In the genomic region with DNA sequence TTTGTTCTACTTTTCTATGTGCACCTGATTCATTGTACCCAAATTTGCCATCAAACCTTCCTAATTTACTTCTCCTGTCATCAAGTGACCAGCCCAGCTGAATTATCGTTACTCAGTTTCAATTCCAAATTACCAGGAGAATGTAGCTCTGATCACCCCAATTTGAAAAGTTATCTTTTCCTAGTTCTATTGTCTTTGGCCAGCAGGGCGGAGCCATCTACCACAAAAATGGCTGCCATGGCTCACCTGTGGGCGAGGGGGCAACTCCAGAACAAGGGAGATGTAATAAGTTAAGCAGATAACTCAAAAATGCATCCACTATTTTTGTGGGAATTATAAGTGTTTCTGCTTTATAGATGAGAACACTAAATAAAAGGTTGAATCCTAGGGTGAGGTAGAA, we compare ENCODE assay signal across 1 cellular context.
TF ChIP-seq lines count a peak whose summit lies in the region.

No MANE protein-coding gene starts in this region.

TF ChIP-seq in GM23338, 12 proteins besides CTCF, POLR2A, EP300 and RAD21 (continued from another document):
- TF ChIP-seq, protein P1, sequence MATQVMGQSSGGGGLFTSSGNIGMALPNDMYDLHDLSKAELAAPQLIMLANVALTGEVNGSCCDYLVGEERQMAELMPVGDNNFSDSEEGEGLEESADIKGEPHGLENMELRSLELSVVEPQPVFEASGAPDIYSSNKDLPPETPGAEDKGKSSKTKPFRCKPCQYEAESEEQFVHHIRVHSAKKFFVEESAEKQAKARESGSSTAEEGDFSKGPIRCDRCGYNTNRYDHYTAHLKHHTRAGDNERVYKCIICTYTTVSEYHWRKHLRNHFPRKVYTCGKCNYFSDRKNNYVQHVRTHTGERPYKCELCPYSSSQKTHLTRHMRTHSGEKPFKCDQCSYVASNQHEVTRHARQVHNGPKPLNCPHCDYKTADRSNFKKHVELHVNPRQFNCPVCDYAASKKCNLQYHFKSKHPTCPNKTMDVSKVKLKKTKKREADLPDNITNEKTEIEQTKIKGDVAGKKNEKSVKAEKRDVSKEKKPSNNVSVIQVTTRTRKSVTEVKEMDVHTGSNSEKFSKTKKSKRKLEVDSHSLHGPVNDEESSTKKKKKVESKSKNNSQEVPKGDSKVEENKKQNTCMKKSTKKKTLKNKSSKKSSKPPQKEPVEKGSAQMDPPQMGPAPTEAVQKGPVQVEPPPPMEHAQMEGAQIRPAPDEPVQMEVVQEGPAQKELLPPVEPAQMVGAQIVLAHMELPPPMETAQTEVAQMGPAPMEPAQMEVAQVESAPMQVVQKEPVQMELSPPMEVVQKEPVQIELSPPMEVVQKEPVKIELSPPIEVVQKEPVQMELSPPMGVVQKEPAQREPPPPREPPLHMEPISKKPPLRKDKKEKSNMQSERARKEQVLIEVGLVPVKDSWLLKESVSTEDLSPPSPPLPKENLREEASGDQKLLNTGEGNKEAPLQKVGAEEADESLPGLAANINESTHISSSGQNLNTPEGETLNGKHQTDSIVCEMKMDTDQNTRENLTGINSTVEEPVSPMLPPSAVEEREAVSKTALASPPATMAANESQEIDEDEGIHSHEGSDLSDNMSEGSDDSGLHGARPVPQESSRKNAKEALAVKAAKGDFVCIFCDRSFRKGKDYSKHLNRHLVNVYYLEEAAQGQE (IDR thresholded peaks at IDR 0.05; ENCODE audit: unreplicated experiment), result no peak
- TF ChIP-seq, protein P2, sequence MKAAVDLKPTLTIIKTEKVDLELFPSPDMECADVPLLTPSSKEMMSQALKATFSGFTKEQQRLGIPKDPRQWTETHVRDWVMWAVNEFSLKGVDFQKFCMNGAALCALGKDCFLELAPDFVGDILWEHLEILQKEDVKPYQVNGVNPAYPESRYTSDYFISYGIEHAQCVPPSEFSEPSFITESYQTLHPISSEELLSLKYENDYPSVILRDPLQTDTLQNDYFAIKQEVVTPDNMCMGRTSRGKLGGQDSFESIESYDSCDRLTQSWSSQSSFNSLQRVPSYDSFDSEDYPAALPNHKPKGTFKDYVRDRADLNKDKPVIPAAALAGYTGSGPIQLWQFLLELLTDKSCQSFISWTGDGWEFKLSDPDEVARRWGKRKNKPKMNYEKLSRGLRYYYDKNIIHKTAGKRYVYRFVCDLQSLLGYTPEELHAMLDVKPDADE (IDR thresholded peaks at IDR 0.05), result no peak
- no peak for TF ChIP-seq EZH2phosphoT487 (IDR thresholded peaks at IDR 0.05; ENCODE audit: unreplicated experiment)
- TF ChIP-seq, protein P3, sequence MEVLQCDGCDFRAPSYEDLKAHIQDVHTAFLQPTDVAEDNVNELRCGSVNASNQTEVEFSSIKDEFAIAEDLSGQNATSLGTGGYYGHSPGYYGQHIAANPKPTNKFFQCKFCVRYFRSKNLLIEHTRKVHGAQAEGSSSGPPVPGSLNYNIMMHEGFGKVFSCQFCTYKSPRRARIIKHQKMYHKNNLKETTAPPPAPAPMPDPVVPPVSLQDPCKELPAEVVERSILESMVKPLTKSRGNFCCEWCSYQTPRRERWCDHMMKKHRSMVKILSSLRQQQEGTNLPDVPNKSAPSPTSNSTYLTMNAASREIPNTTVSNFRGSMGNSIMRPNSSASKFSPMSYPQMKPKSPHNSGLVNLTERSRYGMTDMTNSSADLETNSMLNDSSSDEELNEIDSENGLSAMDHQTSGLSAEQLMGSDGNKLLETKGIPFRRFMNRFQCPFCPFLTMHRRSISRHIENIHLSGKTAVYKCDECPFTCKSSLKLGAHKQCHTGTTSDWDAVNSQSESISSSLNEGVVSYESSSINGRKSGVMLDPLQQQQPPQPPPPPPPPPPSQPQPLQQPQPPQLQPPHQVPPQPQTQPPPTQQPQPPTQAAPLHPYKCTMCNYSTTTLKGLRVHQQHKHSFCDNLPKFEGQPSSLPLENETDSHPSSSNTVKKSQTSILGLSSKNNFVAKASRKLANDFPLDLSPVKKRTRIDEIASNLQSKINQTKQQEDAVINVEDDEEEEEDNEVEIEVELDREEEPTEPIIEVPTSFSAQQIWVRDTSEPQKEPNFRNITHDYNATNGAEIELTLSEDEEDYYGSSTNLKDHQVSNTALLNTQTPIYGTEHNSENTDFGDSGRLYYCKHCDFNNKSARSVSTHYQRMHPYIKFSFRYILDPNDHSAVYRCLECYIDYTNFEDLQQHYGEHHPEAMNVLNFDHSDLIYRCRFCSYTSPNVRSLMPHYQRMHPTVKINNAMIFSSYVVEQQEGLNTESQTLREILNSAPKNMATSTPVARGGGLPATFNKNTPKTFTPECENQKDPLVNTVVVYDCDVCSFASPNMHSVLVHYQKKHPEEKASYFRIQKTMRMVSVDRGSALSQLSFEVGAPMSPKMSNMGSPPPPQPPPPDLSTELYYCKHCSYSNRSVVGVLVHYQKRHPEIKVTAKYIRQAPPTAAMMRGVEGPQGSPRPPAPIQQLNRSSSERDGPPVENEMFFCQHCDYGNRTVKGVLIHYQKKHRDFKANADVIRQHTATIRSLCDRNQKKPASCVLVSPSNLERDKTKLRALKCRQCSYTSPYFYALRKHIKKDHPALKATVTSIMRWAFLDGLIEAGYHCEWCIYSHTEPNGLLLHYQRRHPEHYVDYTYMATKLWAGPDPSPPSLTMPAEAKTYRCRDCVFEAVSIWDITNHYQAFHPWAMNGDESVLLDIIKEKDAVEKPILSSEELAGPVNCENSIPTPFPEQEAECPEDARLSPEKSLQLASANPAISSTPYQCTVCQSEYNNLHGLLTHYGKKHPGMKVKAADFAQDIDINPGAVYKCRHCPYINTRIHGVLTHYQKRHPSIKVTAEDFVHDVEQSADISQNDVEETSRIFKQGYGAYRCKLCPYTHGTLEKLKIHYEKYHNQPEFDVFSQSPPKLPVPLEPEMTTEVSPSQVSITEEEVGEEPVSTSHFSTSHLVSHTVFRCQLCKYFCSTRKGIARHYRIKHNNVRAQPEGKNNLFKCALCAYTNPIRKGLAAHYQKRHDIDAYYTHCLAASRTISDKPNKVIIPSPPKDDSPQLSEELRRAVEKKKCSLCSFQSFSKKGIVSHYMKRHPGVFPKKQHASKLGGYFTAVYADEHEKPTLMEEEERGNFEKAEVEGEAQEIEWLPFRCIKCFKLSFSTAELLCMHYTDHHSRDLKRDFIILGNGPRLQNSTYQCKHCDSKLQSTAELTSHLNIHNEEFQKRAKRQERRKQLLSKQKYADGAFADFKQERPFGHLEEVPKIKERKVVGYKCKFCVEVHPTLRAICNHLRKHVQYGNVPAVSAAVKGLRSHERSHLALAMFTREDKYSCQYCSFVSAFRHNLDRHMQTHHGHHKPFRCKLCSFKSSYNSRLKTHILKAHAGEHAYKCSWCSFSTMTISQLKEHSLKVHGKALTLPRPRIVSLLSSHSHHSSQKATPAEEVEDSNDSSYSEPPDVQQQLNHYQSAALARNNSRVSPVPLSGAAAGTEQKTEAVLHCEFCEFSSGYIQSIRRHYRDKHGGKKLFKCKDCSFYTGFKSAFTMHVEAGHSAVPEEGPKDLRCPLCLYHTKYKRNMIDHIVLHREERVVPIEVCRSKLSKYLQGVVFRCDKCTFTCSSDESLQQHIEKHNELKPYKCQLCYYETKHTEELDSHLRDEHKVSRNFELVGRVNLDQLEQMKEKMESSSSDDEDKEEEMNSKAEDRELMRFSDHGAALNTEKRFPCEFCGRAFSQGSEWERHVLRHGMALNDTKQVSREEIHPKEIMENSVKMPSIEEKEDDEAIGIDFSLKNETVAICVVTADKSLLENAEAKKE (CRISPR knock-in tag; IDR thresholded peaks at IDR 0.05), result no peak
